27 cellular contexts compared by ENCODE assay signal in the genomic region with DNA sequence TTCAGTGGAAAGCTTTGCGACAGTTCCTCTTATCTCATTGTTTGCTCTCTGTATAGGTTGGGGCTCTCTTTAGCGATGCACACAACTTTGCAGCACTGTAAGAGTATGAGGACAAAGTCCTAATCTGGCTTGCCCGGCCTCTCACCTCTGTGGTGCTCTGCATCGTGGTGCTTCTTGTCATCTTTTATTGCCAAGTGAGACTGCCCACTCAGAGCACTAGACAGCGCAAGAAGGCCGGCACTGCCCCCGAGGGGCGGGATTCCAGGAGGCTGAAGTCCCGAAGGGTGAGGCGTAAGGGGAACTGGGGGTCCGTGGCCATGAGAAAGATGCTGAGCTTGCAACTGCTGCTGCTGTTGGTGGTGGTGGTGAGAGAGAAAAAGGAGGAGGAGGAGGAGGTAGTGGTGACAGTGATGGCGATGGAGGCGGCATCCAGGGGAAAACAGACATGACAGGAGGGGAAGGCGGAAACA. TPM values are rescaled to one million over a fixed set of nuclear protein-coding genes. Genes with fewer than 3 reads are reported as not detected.
DNase-seq lines count a peak whose midpoint lies in the region; ATAC-seq, FAIRE-seq and TF ChIP-seq lines count a peak whose summit lies in the region.
"Had no signal": no experiment of that assay in that cellular context is flagged by ENCODE, and none has a peak within 500 bp of the region (broad histone marks: within the 10 kb centered on the region; RNA-seq: fewer than 3 reads in every experiment).

No MANE protein-coding gene starts in this region.

- no peaks in the 10 kb centered on the region for H3K9me3 ChIP-seq in small intestine (ENCODE audit: control insufficient read depth, low read depth)
- H3K9me3 ChIP-seq in spleen, result no peaks in the 10 kb centered on the region

- H3K36me3 ChIP-seq in small intestine (ENCODE audit: control insufficient read depth in 2 of 2, insufficient read depth in 2 of 2, low read length in 2 of 2) (no peaks in the 10 kb centered on the region), spleen (peaks cover 0 to 54% (median 10%) of the 10 kb centered on the region in 6 donors)

- no peak for ATAC-seq in GM18870 (IDR thresholded peaks at IDR 0.05; ENCODE audit: unreplicated experiment)
- ATAC-seq: PC-3; Right ventricle myocardium inferior; stimulated activated memory B cell treated with anti-CD40 and anti-IgM and Interleukin-4, amounts not matched to agents 10 μg/mL and 1 μg/mL and 100 μg/mL, for 72 hours had no signal

- H3K4me3 Mint-ChIP-seq in chondrocyte (ENCODE audit: unreplicated experiment), result peak overlapping the region; percentile 35
- no peak overlapping the region for H3K4me3 Mint-ChIP-seq in mesothelial cell of epicardium
- H3K4me3 Mint-ChIP-seq: activated CD4-positive, alpha-beta T cell treated with anti-CD3 and anti-CD28 coated beads, Interleukin-2, amount 10 ng/mL, durations not matched to agents 24 days and 14 days; activated T-cell treated with anti-CD3 and anti-CD28 coated beads, Interleukin-2, amount 50 U/mL, for 24 hours; stimulated activated memory B cell treated with anti-CD40 and anti-IgM and Interleukin-4, amounts not matched to agents 10 μg/mL and 1 μg/mL and 100 μg/mL, for 72 hours had no signal

- H3K9me3 Mint-ChIP-seq in chondrocyte (ENCODE audit: low read depth), result no peaks in the 10 kb centered on the region
- H3K9me3 Mint-ChIP-seq in mesothelial cell of epicardium, result no peaks in the 10 kb centered on the region
- H3K9me3 Mint-ChIP-seq: activated CD4-positive, alpha-beta T cell treated with anti-CD3 and anti-CD28 coated beads, Interleukin-2, amount 10 ng/mL, durations not matched to agents 24 days and 14 days; activated T-cell treated with anti-CD3 and anti-CD28 coated beads, Interleukin-2, amount 50 U/mL, for 24 hours; stimulated activated memory B cell treated with anti-CD40 and anti-IgM and Interleukin-4, amounts not matched to agents 10 μg/mL and 1 μg/mL and 100 μg/mL, for 72 hours had no signal

- H3K36me3 Mint-ChIP-seq in chondrocyte (ENCODE audit: low read depth) (no peaks in the 10 kb centered on the region), mesothelial cell of epicardium (peaks cover 21% of the 10 kb centered on the region)

- H3K27me3 Mint-ChIP-seq in chondrocyte (ENCODE audit: low read depth) (no peaks in the 10 kb centered on the region), mesothelial cell of epicardium (ENCODE audit: low read depth) (no peaks in the 10 kb centered on the region)
- H3K27me3 Mint-ChIP-seq: activated CD4-positive, alpha-beta T cell treated with anti-CD3 and anti-CD28 coated beads, Interleukin-2, amount 10 ng/mL, durations not matched to agents 24 days and 14 days; activated T-cell treated with anti-CD3 and anti-CD28 coated beads, Interleukin-2, amount 50 U/mL, for 24 hours; stimulated activated memory B cell treated with anti-CD40 and anti-IgM and Interleukin-4, amounts not matched to agents 10 μg/mL and 1 μg/mL and 100 μg/mL, for 72 hours had no signal

- no peak for FAIRE-seq in small intestine (lab: Jason Lieb, UNC)

- no peak for TF ChIP-seq CTCF in chondrocyte (IDR thresholded peaks at IDR 0.05)
- TF ChIP-seq CTCF in mesothelial cell of epicardium (IDR thresholded peaks at IDR 0.05; ENCODE audit: unreplicated experiment), result no peak
- no peak for TF ChIP-seq CTCF in spleen (IDR thresholded peaks at IDR 0.05 in 8 of 11, conservative IDR thresholded peaks at IDR 0.05 in 3 of 11)

- DNase-seq in HuH-7 (ENCODE audit: low spot score) (peak; percentile 42), chondrocyte (ENCODE audit: low spot score) (no peak), mesothelial cell of epicardium (ENCODE audit: low spot score in 2 of 2, unreplicated experiment in 2 of 2) (no peak), small intestine (peak; percentile 75), NCI-H345 (lab: John Stamatoyannopoulos, UW) (no peak), spleen (no peak)
- no peak for DNase-seq in activated naive CD4-positive, alpha-beta T cell (lab: John Stamatoyannopoulos, UW)
- DNase-seq: activated CD4-positive, alpha-beta T cell treated with anti-CD3 and anti-CD28 coated beads, Interleukin-2, amount 10 ng/mL, durations not matched to agents 24 days and 14 days; activated gamma-delta T cell treated with Interleukin-2 at 50 U/mL for 16 hours; activated T-cell treated with anti-CD3 and anti-CD28 coated beads, Interleukin-2, amount 50 U/mL, for 24 hours; C1 segment of cervical spinal cord; Calu3; kidney; NCI-H1048; NCI-H1694; NCI-H2171; NCI-H524; NK-92 treated with Interleukin-12 subunit alpha and Interleukin-12 subunit beta, amount 100 ng/mL, for 24 hours; PC-3; stimulated activated CD4-positive, alpha-beta T cell treated with anti-CD3 and anti-CD28 coated beads, Interleukin-12 subunit alpha, Interleukin-12 subunit beta, amount 100 ng/mL, for 4 hours; stimulated activated CD4-positive, alpha-beta T cell treated with anti-CD3 and anti-CD28 coated beads, Interleukin-4, amount 100 ng/mL, for 4 hours; T-helper 9 cell had no signal

- H3K4me1 ChIP-seq in small intestine (ENCODE audit: control insufficient read depth in 2 of 2, insufficient read depth in 1 of 2, low read depth in 1 of 2, low read length in 1 of 2) (no peaks in the 10 kb centered on the region), spleen (peaks cover 0 to 37% (median 14%) of the 10 kb centered on the region in 6 donors)

- H3K4me1 Mint-ChIP-seq in chondrocyte (ENCODE audit: low read depth) (peaks cover 42% of the 10 kb centered on the region), mesothelial cell of epicardium (peaks cover 42% of the 10 kb centered on the region)
- H3K4me1 Mint-ChIP-seq: activated CD4-positive, alpha-beta T cell treated with anti-CD3 and anti-CD28 coated beads, Interleukin-2, amount 10 ng/mL, durations not matched to agents 24 days and 14 days had no signal

- TF ChIP-seq POLR2A in spleen (IDR thresholded peaks at IDR 0.05), result no peak

- WGBS in small intestine, 3 donors, result 28 to 63% (median 41%) methylated on average over 14 of the region's 14 CpGs
- 76 to 91% (median 85%) methylated on average over 14 of the region's 14 CpGs for WGBS in spleen, 5 donors

- H3K27ac Mint-ChIP-seq in chondrocyte (ENCODE audit: unreplicated experiment), result peak overlapping the region; percentile 49
- peak overlapping the region; percentile 77 for H3K27ac Mint-ChIP-seq in mesothelial cell of epicardium
- H3K27ac Mint-ChIP-seq: activated CD4-positive, alpha-beta T cell treated with anti-CD3 and anti-CD28 coated beads, Interleukin-2, amount 10 ng/mL, durations not matched to agents 24 days and 14 days; activated T-cell treated with anti-CD3 and anti-CD28 coated beads, Interleukin-2, amount 50 U/mL, for 24 hours; stimulated activated memory B cell treated with anti-CD40 and anti-IgM and Interleukin-4, amounts not matched to agents 10 μg/mL and 1 μg/mL and 100 μg/mL, for 72 hours had no signal

- no peak overlapping the region for H3K27ac ChIP-seq in small intestine (ENCODE audit: low read depth in 1 of 2, low read length in 1 of 2)
- no peak overlapping the region for H3K27ac ChIP-seq in spleen
- H3K27ac ChIP-seq: VCaP had no signal

- intact Hi-C loops in spleen (cut with DNase I; ENCODE audit: low total_unique reads), result no loop called here

- no peak overlapping the region for H3K4me3 ChIP-seq in small intestine (ENCODE audit: low read depth in 1 of 2, low read length in 2 of 2)
- H3K4me3 ChIP-seq in spleen, result no peak overlapping the region
- H3K4me3 ChIP-seq: lung had no signal

- no peaks in the 10 kb centered on the region for H3K27me3 ChIP-seq in small intestine (ENCODE audit: control insufficient read depth in 2 of 2, insufficient read depth in 2 of 2, low read length in 2 of 2)
- H3K27me3 ChIP-seq in spleen (replicated peaks in 1 of 7), result no peaks in the 10 kb centered on the region

RNA-seq across cellular contexts. Expression of a gene that starts 55.4 kb away (rescaled TPM):
- total RNA-seq in chondrocyte (12.2 to 17.1 TPM (median 12.6 TPM) in 3 replicates), mesothelial cell of epicardium (88.7 to 97.9 TPM (median 90.7 TPM) in 3 replicates), spleen (100 to 1,000 TPM in 2 of 7 donors, 10 to 100 TPM in 5; 34.7 to 110 (median 68.2) TPM)
- polyA plus RNA-seq in small intestine (10 to 100 TPM in 2 of 3 donors, 1 to 10 TPM in 1; 5.9 to 21.4 (median 16.1) TPM), spleen (10 to 100 TPM; 50.3 to 53.6 (median 52.6) TPM)
- total RNA-seq: activated CD4-positive, alpha-beta T cell treated with anti-CD3 and anti-CD28 coated beads, Interleukin-2, amount 10 ng/mL, durations not matched to agents 24 days and 14 days had no signal

Comparison
In these comparisons a context has a peak if more than half of its experiments do, and no peak if none do; other contexts are left out.
1. DNase-seq: peak in HuH-7 (single experiment) and small intestine (single experiment); none in chondrocyte (single experiment), mesothelial cell of epicardium (0 of 2), NCI-H345 (single experiment), activated naive CD4-positive, alpha-beta T cell (0 of 4) and spleen (single experiment).